In the genomic region with DNA sequence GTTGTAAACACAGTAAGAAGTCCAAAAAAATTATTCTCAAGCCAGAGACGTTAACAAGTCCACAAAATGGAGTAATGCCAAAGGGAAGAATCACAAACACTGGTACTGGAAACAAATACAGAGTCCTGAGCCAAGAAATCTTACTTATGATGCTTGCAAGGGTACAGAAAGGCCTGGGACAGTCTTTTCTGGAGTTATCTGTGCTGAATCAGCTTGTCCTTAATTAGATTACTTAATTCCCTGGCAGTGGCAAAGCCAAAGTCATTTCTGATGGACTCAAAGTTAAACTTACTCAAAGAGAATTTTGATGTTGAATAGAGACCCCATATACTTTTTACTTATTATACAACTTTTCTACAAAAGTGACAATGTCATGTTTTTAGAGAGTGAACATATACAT, we compare ENCODE assay signal across 22 cellular contexts.
"Had no signal": no experiment of that assay in that cellular context is flagged by ENCODE, and none has a peak within 500 bp of the region (broad histone marks: within the 10 kb centered on the region; RNA-seq: fewer than 3 reads in every experiment).

No MANE protein-coding gene starts in this region.

- H3K4me1 ChIP-seq: left ventricle myocardium inferior, lower lobe of right lung, pancreas, right lobe of liver, transverse colon, upper lobe of right lung, vagina had no signal

- H3K4me1 Mint-ChIP-seq: immature natural killer cell; natural killer cell; stimulated activated naive B cell treated with anti-CD40 and anti-IgM and Interleukin-4, amounts not matched to agents 10 μg/mL and 1 μg/mL and 100 μg/mL, for 72 hours had no signal

- H3K4me3 Mint-ChIP-seq: immature natural killer cell; natural killer cell; stimulated activated naive B cell treated with anti-CD40 and anti-IgM and Interleukin-4, amounts not matched to agents 10 μg/mL and 1 μg/mL and 100 μg/mL, for 72 hours; stimulated activated naive CD8-positive, alpha-beta T cell treated with anti-CD3 and anti-CD28 coated beads, Interleukin-15, Interleukin-2, amounts not matched to agents 100 ng/mL and 50 ng/mL, for 24 hours had no signal

- H3K27me3 ChIP-seq: dorsolateral prefrontal cortex, neutrophil, pancreas, right lobe of liver, transverse colon, upper lobe of right lung, vagina had no signal

- H3K4me3 ChIP-seq: dorsolateral prefrontal cortex, left ventricle myocardium inferior, lower lobe of right lung, pancreas, right lobe of liver, transverse colon, upper lobe of right lung, vagina had no signal

- DNase-seq: dorsolateral prefrontal cortex; effector CD4-positive, alpha-beta T cell; hypothalamus; immature natural killer cell; islet precursor cell; kidney glomerular epithelial cell; left colon; left ventricle myocardium inferior; lower lobe of right lung; natural killer cell; pancreas; retina; right lobe of liver; small intestine; stimulated activated CD4-positive, alpha-beta T cell treated with anti-CD3 and anti-CD28 coated beads, Interleukin-15, amount 100 ng/mL, for 24 hours; stimulated activated CD4-positive, alpha-beta T cell treated with anti-CD3 and anti-CD28 coated beads, Interleukin-2, amount 100 ng/mL, for 48 hours; stimulated activated naive B cell treated with anti-CD40 and anti-IgM and Interleukin-4, amounts not matched to agents 10 μg/mL and 1 μg/mL and 100 μg/mL, for 72 hours; transverse colon; upper lobe of right lung had no signal

- H3K9me3 ChIP-seq: left ventricle myocardium inferior, lower lobe of right lung, neutrophil, pancreas, right lobe of liver, transverse colon, upper lobe of right lung, vagina had no signal

- H3K27me3 Mint-ChIP-seq: stimulated activated naive B cell treated with anti-CD40 and anti-IgM and Interleukin-4, amounts not matched to agents 10 μg/mL and 1 μg/mL and 100 μg/mL, for 72 hours; stimulated activated naive CD8-positive, alpha-beta T cell treated with anti-CD3 and anti-CD28 coated beads, Interleukin-15, Interleukin-2, amounts not matched to agents 100 ng/mL and 50 ng/mL, for 24 hours had no signal

- H3K9me3 Mint-ChIP-seq: stimulated activated naive B cell treated with anti-CD40 and anti-IgM and Interleukin-4, amounts not matched to agents 10 μg/mL and 1 μg/mL and 100 μg/mL, for 72 hours; stimulated activated naive CD8-positive, alpha-beta T cell treated with anti-CD3 and anti-CD28 coated beads, Interleukin-15, Interleukin-2, amounts not matched to agents 100 ng/mL and 50 ng/mL, for 24 hours had no signal

- ATAC-seq: left colon; lower lobe of right lung; natural killer cell; pancreas; right lobe of liver; stimulated activated naive B cell treated with anti-CD40 and anti-IgM and Interleukin-4, amounts not matched to agents 10 μg/mL and 1 μg/mL and 100 μg/mL, for 72 hours; upper lobe of right lung had no signal

- H3K36me3 ChIP-seq: left ventricle myocardium inferior, lower lobe of right lung, neutrophil, pancreas, right lobe of liver, transverse colon, upper lobe of right lung, vagina had no signal

- H3K27ac Mint-ChIP-seq: immature natural killer cell; natural killer cell; stimulated activated naive B cell treated with anti-CD40 and anti-IgM and Interleukin-4, amounts not matched to agents 10 μg/mL and 1 μg/mL and 100 μg/mL, for 72 hours; stimulated activated naive CD8-positive, alpha-beta T cell treated with anti-CD3 and anti-CD28 coated beads, Interleukin-15, Interleukin-2, amounts not matched to agents 100 ng/mL and 50 ng/mL, for 24 hours had no signal

- H3K36me3 Mint-ChIP-seq: immature natural killer cell; natural killer cell; stimulated activated naive B cell treated with anti-CD40 and anti-IgM and Interleukin-4, amounts not matched to agents 10 μg/mL and 1 μg/mL and 100 μg/mL, for 72 hours had no signal

- H3K27ac ChIP-seq: dorsolateral prefrontal cortex, left ventricle myocardium inferior, lower lobe of right lung, neutrophil, pancreas, right lobe of liver, transverse colon, upper lobe of right lung, vagina had no signal
